In the genomic region with DNA sequence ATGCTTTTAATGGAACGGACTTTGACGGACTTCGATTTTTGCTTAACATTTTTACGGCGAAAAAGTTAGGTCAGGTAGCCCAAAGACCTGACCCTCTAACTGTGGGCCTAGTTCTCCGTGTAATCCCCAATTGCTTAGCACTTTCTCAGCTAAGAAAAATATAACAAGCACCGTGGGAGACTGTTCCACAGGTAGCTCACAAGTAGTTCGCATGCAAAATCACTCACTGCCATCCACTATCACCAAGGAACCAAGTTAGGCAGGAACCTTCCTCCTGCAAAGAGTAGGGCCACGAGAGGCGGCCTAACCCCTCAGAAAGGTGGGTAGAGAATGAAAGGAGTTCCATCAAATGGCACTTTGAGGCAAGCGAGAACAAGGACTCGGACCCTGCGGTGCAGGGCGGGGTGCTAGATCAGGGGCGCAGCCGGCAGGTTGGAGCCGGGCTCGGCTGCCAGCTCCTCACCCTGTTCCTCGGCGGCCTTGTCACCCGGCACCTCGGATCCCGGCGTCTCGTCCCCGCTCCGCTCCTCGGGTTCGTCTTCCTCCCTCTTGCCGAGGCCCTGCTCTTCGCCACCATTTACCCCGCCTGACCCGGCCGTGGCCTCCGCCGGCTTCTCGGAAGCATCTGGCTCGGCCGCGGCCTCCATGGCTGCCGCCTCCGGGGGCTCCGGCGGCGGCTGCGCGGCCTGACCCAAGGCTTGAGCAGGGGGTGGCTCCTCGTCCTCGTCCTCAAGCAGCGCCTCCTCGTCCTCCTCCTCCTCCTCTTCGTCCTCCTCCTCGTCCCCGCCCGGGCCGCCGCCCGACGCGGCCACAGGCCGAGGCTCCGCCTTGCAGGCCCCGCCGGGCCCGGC, we compare ENCODE assay signal across 8 cellular contexts. TPM values are rescaled to one million over a fixed set of nuclear protein-coding genes. Genes with fewer than 3 reads are reported as not detected.
DNase-seq lines count a peak whose midpoint lies in the region; ATAC-seq and TF ChIP-seq lines count a peak whose summit lies in the region.

No MANE protein-coding gene starts in this region.

- H3K9ac ChIP-seq in NT2/D1 (ENCODE audit: insufficient read length, low read depth) (peak overlapping the region; percentile 97), duodenal mucosa (ENCODE audit: low read depth in 1 of 2, low read length in 2 of 2) (peak overlapping the region; percentile 95 to 96)

- H3K27me3 ChIP-seq in ACC112 (ENCODE audit: insufficient read depth, low read length): no peaks in the 10 kb centered on the region
- H3K27me3 ChIP-seq in NT2/D1 (ENCODE audit: insufficient read depth, insufficient read length): no peaks in the 10 kb centered on the region
- no peaks in the 10 kb centered on the region for H3K27me3 ChIP-seq in duodenal mucosa (ENCODE audit: control insufficient read depth in 1 of 2, insufficient read depth in 2 of 2, low read length in 2 of 2)

- peak overlapping the region; percentile 99 for H3K4me3 ChIP-seq in ACC112 (ENCODE audit: low read depth, low read length)
- peak overlapping the region; percentile 98 for H3K4me3 ChIP-seq in NT2/D1 (ENCODE audit: insufficient read length, low read depth)
- peak overlapping the region; percentile 98 for H3K4me3 ChIP-seq in duodenal mucosa (ENCODE audit: low read depth in 1 of 2, low read length in 2 of 2)
- peak overlapping the region; percentile 90 for H3K4me3 ChIP-seq in mucosa of descending colon
- peak overlapping the region; percentile 93 for H3K4me3 ChIP-seq in urinary bladder (ENCODE audit: low read depth, low read length)

- H3K36me3 ChIP-seq in ACC112 (ENCODE audit: insufficient read depth, low read length): peaks cover 44% of the 10 kb centered on the region
- H3K36me3 ChIP-seq in NT2/D1 (ENCODE audit: insufficient read depth, insufficient read length, low read length): peaks cover 62% of the 10 kb centered on the region
- H3K36me3 ChIP-seq in duodenal mucosa (ENCODE audit: control insufficient read depth in 1 of 2, insufficient read depth in 2 of 2, low read length in 2 of 2): peaks cover 16 to 29% of the 10 kb centered on the region in 2 donors
- peaks cover 10% of the 10 kb centered on the region for H3K36me3 ChIP-seq in mucosa of descending colon (ENCODE audit: low read depth)
- H3K36me3 ChIP-seq in urinary bladder (ENCODE audit: insufficient read depth): peaks cover 8% of the 10 kb centered on the region

- under 1% methylated on average over 65 of the region's 65 CpGs for WGBS in urinary bladder

- H2AFZ ChIP-seq in ACC112 (ENCODE audit: low read length, unreplicated experiment): peak overlapping the region; percentile 19

- no peak for DNase-seq in NT2/D1 (ENCODE audit: low read depth, low spot score)
- no peak for DNase-seq in mucosa of descending colon
- DNase-seq in NCI-H226: no peak
- no peak for DNase-seq in ecto neural progenitor cell (ENCODE audit: low spot score)

- H3K79me2 ChIP-seq in ACC112 (ENCODE audit: control insufficient read depth, insufficient read depth, low read length, unreplicated experiment): peaks cover 76% of the 10 kb centered on the region

- no peak for TF ChIP-seq CTCF in mucosa of descending colon (IDR thresholded peaks at IDR 0.05)

- H3K27ac ChIP-seq in ACC112 (ENCODE audit: low read depth, low read length) (peak overlapping the region; percentile 90), duodenal mucosa (ENCODE audit: low read depth, low read length) (peak overlapping the region; percentile 94), urinary bladder (ENCODE audit: low read depth) (peak overlapping the region; percentile 92)

- ATAC-seq in GM19467 (IDR thresholded peaks at IDR 0.05; ENCODE audit: unreplicated experiment) (peak; percentile 4), mucosa of descending colon (peak; percentile 31)

- peaks cover 20% of the 10 kb centered on the region for H3K4me1 ChIP-seq in ACC112 (ENCODE audit: control insufficient read depth, insufficient read depth, low read length, unreplicated experiment)
- peaks cover 2% of the 10 kb centered on the region for H3K4me1 ChIP-seq in NT2/D1 (ENCODE audit: insufficient read depth, insufficient read length)
- peaks cover 21 to 29% of the 10 kb centered on the region in 2 donors for H3K4me1 ChIP-seq in duodenal mucosa (ENCODE audit: control insufficient read depth in 1 of 2, insufficient read depth in 2 of 2, low read length in 2 of 2)
- peaks cover 34% of the 10 kb centered on the region for H3K4me1 ChIP-seq in mucosa of descending colon (ENCODE audit: low read depth)
- peaks cover 4% of the 10 kb centered on the region for H3K4me1 ChIP-seq in urinary bladder (ENCODE audit: insufficient read depth)

- intact Hi-C loops in mucosa of descending colon (cut with DNase I, micrococcal nuclease): no loop called here

- H3K9me3 ChIP-seq in NT2/D1 (ENCODE audit: insufficient read depth, low read length): no peaks in the 10 kb centered on the region
- H3K9me3 ChIP-seq in duodenal mucosa (ENCODE audit: control insufficient read depth in 1 of 2, low read length in 2 of 2): no peaks in the 10 kb centered on the region
- no peaks in the 10 kb centered on the region for H3K9me3 ChIP-seq in mucosa of descending colon

RNA-seq across cellular contexts. Expression of gene HNRNPUL2, which starts 0.9 kb away (rescaled TPM):
- total RNA-seq in mucosa of descending colon (10 to 100 TPM; 53.0 to 70.3 (median 58.6) TPM), urinary bladder (25.9 TPM)
- polyA plus RNA-seq in urinary bladder: 50.4 TPM

RNA-seq across cellular contexts. Expression of gene TTC9C, which starts 1.9 kb away (rescaled TPM):
- total RNA-seq in mucosa of descending colon (10 to 100 TPM; 27.7 to 31.8 (median 29.3) TPM), urinary bladder (35.6 TPM)
- polyA plus RNA-seq in urinary bladder: 27.3 TPM

RNA-seq across cellular contexts. Expression of gene GNG3, which starts 18.9 kb away (rescaled TPM):
- 1 to 10 TPM in 1 of 3 donors, under 1 TPM in 2; 0.35 to 5.2 (median 0.92) TPM for total RNA-seq in mucosa of descending colon
- 0.37 TPM for total RNA-seq in urinary bladder
- polyA plus RNA-seq in urinary bladder: 0.96 TPM

RNA-seq across cellular contexts. Expression of gene BSCL2, which starts 19.2 kb away (rescaled TPM):
- total RNA-seq in mucosa of descending colon (10 to 100 TPM; 59.0 to 63.4 (median 61.0) TPM), urinary bladder (25.6 TPM)
- polyA plus RNA-seq in urinary bladder: 52.6 TPM

RNA-seq across cellular contexts. Expression of gene ZBTB3, which starts 27.6 kb away (rescaled TPM):
- total RNA-seq in mucosa of descending colon (10 to 100 TPM; 10.9 to 15.6 (median 13.0) TPM), urinary bladder (10.5 TPM)
- polyA plus RNA-seq in urinary bladder: 3.2 TPM
